In genomic region chr15:77335298-77335697, GRCh38 we compare ENCODE assay signal across 1 cellular context.
TF ChIP-seq lines count a peak whose summit lies in the region.

No MANE protein-coding gene starts in this region.

TF ChIP-seq in HEK293, 187 proteins besides CTCF, POLR2A, EP300 and RAD21 (continued from another document):
- TF ChIP-seq, protein P1, sequence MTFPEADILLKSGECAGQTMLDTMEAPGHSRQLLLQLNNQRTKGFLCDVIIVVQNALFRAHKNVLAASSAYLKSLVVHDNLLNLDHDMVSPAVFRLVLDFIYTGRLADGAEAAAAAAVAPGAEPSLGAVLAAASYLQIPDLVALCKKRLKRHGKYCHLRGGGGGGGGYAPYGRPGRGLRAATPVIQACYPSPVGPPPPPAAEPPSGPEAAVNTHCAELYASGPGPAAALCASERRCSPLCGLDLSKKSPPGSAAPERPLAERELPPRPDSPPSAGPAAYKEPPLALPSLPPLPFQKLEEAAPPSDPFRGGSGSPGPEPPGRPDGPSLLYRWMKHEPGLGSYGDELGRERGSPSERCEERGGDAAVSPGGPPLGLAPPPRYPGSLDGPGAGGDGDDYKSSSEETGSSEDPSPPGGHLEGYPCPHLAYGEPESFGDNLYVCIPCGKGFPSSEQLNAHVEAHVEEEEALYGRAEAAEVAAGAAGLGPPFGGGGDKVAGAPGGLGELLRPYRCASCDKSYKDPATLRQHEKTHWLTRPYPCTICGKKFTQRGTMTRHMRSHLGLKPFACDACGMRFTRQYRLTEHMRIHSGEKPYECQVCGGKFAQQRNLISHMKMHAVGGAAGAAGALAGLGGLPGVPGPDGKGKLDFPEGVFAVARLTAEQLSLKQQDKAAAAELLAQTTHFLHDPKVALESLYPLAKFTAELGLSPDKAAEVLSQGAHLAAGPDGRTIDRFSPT (tag by site-specific recombination; IDR thresholded peaks at IDR 0.05) = peak; percentile 61; the same call in 1 of the 2 replicates
